In the genomic region with DNA sequence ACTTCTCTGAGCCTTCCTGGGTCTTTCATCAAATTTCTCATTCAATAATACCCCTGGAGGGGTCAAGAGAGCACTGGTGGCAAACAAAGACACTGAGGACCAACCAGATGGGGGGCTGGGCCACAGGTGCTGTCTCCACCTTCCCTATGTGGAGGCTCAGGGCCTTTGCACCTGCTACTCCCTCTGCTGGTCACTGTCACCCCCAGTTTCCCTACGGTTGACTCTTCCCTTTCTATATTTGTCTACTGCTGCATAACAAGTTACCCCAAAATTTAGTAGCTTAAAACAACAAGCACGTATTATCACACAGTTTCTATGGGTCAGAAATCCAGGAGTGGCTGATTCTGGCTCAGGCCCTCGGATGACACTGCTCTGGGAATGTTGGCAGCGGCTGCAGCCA, we compare ENCODE assay signal across 1 cellular context.
TF ChIP-seq lines count a peak whose summit lies in the region.

No MANE protein-coding gene starts in this region.

TF ChIP-seq in HepG2, 621 proteins besides CTCF, POLR2A, EP300 and RAD21:
- TF ChIP-seq, protein P1, sequence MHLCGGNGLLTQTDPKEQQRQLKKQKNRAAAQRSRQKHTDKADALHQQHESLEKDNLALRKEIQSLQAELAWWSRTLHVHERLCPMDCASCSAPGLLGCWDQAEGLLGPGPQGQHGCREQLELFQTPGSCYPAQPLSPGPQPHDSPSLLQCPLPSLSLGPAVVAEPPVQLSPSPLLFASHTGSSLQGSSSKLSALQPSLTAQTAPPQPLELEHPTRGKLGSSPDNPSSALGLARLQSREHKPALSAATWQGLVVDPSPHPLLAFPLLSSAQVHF (CRISPR knock-in tag; IDR thresholded peaks at IDR 0.05) = no peak
- no peak for TF ChIP-seq ZNF7 (CRISPR knock-in tag; IDR thresholded peaks at IDR 0.05)
- TF ChIP-seq, protein P2, sequence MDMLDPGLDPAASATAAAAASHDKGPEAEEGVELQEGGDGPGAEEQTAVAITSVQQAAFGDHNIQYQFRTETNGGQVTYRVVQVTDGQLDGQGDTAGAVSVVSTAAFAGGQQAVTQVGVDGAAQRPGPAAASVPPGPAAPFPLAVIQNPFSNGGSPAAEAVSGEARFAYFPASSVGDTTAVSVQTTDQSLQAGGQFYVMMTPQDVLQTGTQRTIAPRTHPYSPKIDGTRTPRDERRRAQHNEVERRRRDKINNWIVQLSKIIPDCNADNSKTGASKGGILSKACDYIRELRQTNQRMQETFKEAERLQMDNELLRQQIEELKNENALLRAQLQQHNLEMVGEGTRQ (IDR thresholded peaks at IDR 0.05; ENCODE audit: low read depth, low read length) = no peak
- TF ChIP-seq, protein P2 (CRISPR knock-in tag; IDR thresholded peaks at IDR 0.05; ENCODE audit: borderline replicate concordance) = no peak
- TF ChIP-seq ZNF776 (CRISPR knock-in tag; IDR thresholded peaks at IDR 0.05) = no peak
